Comparison of ENCODE assay signal across 8 cellular contexts in genomic region chr9:83649080-83649479, GRCh38. TPM values are rescaled to one million over a fixed set of nuclear protein-coding genes. Genes with fewer than 3 reads are reported as not detected.
A peak's percentile ranks its signal among the peaks of the same experiment; 100 is the strongest.
DNase-seq lines count a peak whose midpoint lies in the region; ATAC-seq and TF ChIP-seq lines count a peak whose summit lies in the region.

No MANE protein-coding gene starts in this region.

- peaks cover 16 to 17% of the 10 kb centered on the region in 2 experiments for H3K4me1 Mint-ChIP-seq in H9

- H4K20me1 ChIP-seq in DND-41 (ENCODE audit: insufficient read depth, low read length) (no peaks in the 10 kb centered on the region), H9 (ENCODE audit: control insufficient read depth, insufficient read depth, insufficient read length) (no peaks in the 10 kb centered on the region)

- H3K79me2 ChIP-seq in DND-41 (ENCODE audit: insufficient read depth, low read length) (no peaks in the 10 kb centered on the region), H9 (ENCODE audit: insufficient read depth, low read length) (no peaks in the 10 kb centered on the region)

- no peaks in the 10 kb centered on the region for H3K4me1 ChIP-seq in DND-41 (ENCODE audit: insufficient read depth, low read length)
- no peaks in the 10 kb centered on the region for H3K4me1 ChIP-seq in H9 (ENCODE audit: insufficient read depth, low read length)

- H3K4me3 Mint-ChIP-seq in H9 = no peak overlapping the region

- H3K56ac ChIP-seq in H9 (ENCODE audit: insufficient read length, low read depth, low read length) = no peak overlapping the region

- H3K23ac ChIP-seq in H9 (ENCODE audit: insufficient read length, low read depth, low read length) = no peak overlapping the region

- H2BK15ac ChIP-seq in H9 (ENCODE audit: low read depth, low read length) = no peak overlapping the region

- no peak overlapping the region for H4K5ac ChIP-seq in H9 (ENCODE audit: insufficient read length, low read depth, low read length)

- H4K91ac ChIP-seq in H9 (ENCODE audit: insufficient read length, low read depth, low read length) = no peak overlapping the region

- H3K18ac ChIP-seq in H9 (ENCODE audit: insufficient read length, low read depth, low read length) = no peak overlapping the region

- H3K4me2 ChIP-seq in DND-41 (ENCODE audit: insufficient read depth, low read length) (no peak overlapping the region), H9 (ENCODE audit: insufficient read depth, insufficient read length, low read length) (no peak overlapping the region)

- no peak overlapping the region for H2AK5ac ChIP-seq in H9 (ENCODE audit: insufficient read length, low read length)

- H3K36me3 Mint-ChIP-seq in H9 (ENCODE audit: insufficient read depth in 1 of 3, low read depth in 3 of 3) = peaks cover 24 to 44% (median 32%) of the 10 kb centered on the region in 3 experiments

- ATAC-seq in DND-41 (ENCODE audit: insufficient read depth, low read depth) (peak; percentile 88), HG03280 (IDR thresholded peaks at IDR 0.05; ENCODE audit: unreplicated experiment) (no peak)

- H3K27me3 ChIP-seq in DND-41 (ENCODE audit: insufficient read depth, low read length, poor library complexity) (no peaks in the 10 kb centered on the region), H9 (ENCODE audit: insufficient read depth, low read length) (no peaks in the 10 kb centered on the region)

- H3K27ac ChIP-seq in DND-41 (ENCODE audit: low read length) (no peak overlapping the region), H9 (ENCODE audit: insufficient read length, low read depth, low read length) (no peak overlapping the region)

- H3K27ac Mint-ChIP-seq in H9 = peak overlapping the region in 2 of 3 experiments; percentile 51 to 59; a peak in 3 of 7 replicates

- H3K27me3 Mint-ChIP-seq in H9 (ENCODE audit: low read depth) = no peaks in the 10 kb centered on the region; the same call in 1 of the 2 replicates

- TF ChIP-seq CTCF in DND-41 (IDR thresholded peaks at IDR 0.05; ENCODE audit: borderline replicate concordance, extremely low read depth, low read length, poor library complexity, severe bottlenecking) (peak; percentile 76), H9 (conservative IDR thresholded peaks at IDR 0.05) (peak; percentile 88)

- H3K23me2 ChIP-seq in H9 (ENCODE audit: insufficient read length, low read depth, low read length, poor library complexity, severe bottlenecking) = no peaks in the 10 kb centered on the region

- no peaks in the 10 kb centered on the region for H3K79me1 ChIP-seq in H9 (ENCODE audit: insufficient read depth, low read depth, low read length, poor library complexity, severe bottlenecking)

- no peaks in the 10 kb centered on the region for H3K9me3 ChIP-seq in DND-41 (ENCODE audit: insufficient read depth, low read length, severe bottlenecking)
- peaks cover 6% of the 10 kb centered on the region for H3K9me3 ChIP-seq in H9 (ENCODE audit: control insufficient read depth, low read depth, low read length)

- H2BK5ac ChIP-seq in H9 (ENCODE audit: insufficient read length, low read length) = no peak overlapping the region

- no peak overlapping the region for H2BK12ac ChIP-seq in H9 (ENCODE audit: insufficient read length, low read depth, low read length)

- no peak overlapping the region for H2BK120ac ChIP-seq in H9 (ENCODE audit: low read depth, low read length, poor library complexity, severe bottlenecking)

- no peak overlapping the region for H3K4ac ChIP-seq in H9 (ENCODE audit: low read depth, low read length)

- H3K36me3 ChIP-seq in DND-41 (ENCODE audit: insufficient read depth, low read length) = peaks cover 45% of the 10 kb centered on the region

- WGBS in H9 (ENCODE audit: extremely low coverage, insufficient read length, low lambda C conversion rate) = no CpG with 5 or more reads among the region's 8 CpGs

- H3K9ac ChIP-seq in DND-41 (ENCODE audit: low read depth, low read length) (no peak overlapping the region), H9 (ENCODE audit: extremely low read depth, insufficient read length, low read length) (no peak overlapping the region)

- DNase-seq in DND-41 (peak; percentile 61), H9 (peak; percentile 82), NCI-H2171 (lab: John Stamatoyannopoulos, UW) (peak; percentile 60), dermis microvascular lymphatic vessel endothelial cell (ENCODE audit: low read depth in 2 of 2) (peak; percentile 27 to 51), medulla oblongata (ENCODE audit: extremely low spot score) (peak; percentile 64)
- peak; percentile 72 to 74 for DNase-seq in activated CD4-positive, alpha-beta T cell treated with anti-CD3 and anti-CD28 coated beads, Interleukin-2, amount 50 U/mL, for 4 hours
- peak; percentile 43 to 57 for DNase-seq in stimulated activated CD8-positive, alpha-beta memory T cell treated with anti-CD3 and anti-CD28 coated beads, Interleukin-2, amount 100 ng/mL, for 48 hours (ENCODE audit: low read depth in 2 of 2)

- H3K14ac ChIP-seq in H9 (ENCODE audit: insufficient read depth, low read length) = no peak overlapping the region

- H3T11ph ChIP-seq in H9 (ENCODE audit: low read length) = no peak overlapping the region

- no peak overlapping the region for H4K8ac ChIP-seq in H9 (replicated peaks; ENCODE audit: insufficient read length, low read depth, low read length)

- no peak overlapping the region for H3K4me3 ChIP-seq in DND-41 (ENCODE audit: low read depth in 1 of 2, low read length in 2 of 2)

- H2AFZ ChIP-seq in DND-41 (ENCODE audit: low read depth, low read length) (no peak overlapping the region), H9 (ENCODE audit: low read length) (no peak overlapping the region)

- H2BK20ac ChIP-seq in H9 (ENCODE audit: low read depth, low read length, poor library complexity, severe bottlenecking) = no peak overlapping the region

- H3K9me3 Mint-ChIP-seq in H9 = peaks cover 4 to 7% of the 10 kb centered on the region in 2 experiments; a peak in 3 of 5 replicates

RNA-seq across cellular contexts. Expression of gene IDNK, which starts 26.1 kb away (rescaled TPM):
- total RNA-seq in H9 (2021) (0.59 and 1.4 TPM in 2 replicates), dermis microvascular lymphatic vessel endothelial cell (4.6 and 5.8 TPM in 2 replicates)

RNA-seq across cellular contexts. Expression of gene UBQLN1, which starts 58.7 kb away (rescaled TPM):
- total RNA-seq in H9 (2021) = 111 and 116 TPM in 2 replicates
- 98.8 and 122 TPM in 2 replicates for total RNA-seq in dermis microvascular lymphatic vessel endothelial cell
